21 cellular contexts compared by ENCODE assay signal in the genomic region with DNA sequence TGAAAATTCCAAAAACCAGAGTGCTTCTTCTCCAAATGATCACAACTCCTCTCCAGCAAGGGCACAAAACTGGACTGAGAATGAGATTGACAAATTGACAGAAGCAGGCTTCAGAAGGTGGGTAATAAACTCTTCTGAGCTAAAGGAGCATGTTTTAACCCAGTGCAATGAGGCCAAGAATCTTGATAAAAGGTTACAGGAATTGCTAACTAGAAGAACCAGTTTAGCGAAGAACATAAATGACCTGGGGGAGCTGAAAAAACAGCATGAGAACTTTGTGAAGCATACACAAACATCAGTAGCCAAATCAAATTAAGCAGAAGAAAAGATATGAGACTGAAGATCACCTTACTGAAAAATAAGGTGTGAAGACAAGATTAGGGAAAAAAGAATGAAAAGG. TPM values are rescaled to one million over a fixed set of nuclear protein-coding genes. Genes with fewer than 3 reads are reported as not detected.
DNase-seq lines count a peak whose midpoint lies in the region; ATAC-seq and TF ChIP-seq lines count a peak whose summit lies in the region.
"Had no signal": no experiment of that assay in that cellular context is flagged by ENCODE, and none has a peak within 500 bp of the region (broad histone marks: within the 10 kb centered on the region; RNA-seq: fewer than 3 reads in every experiment).

No MANE protein-coding gene starts in this region.

- no peaks in the 10 kb centered on the region for H3K79me2 ChIP-seq in PC-9 (ENCODE audit: low read depth)

- H2AFZ ChIP-seq in PC-9 = no peak overlapping the region

- no peak overlapping the region for H3K27ac Mint-ChIP-seq in stimulated activated naive CD8-positive, alpha-beta T cell treated with anti-CD3 and anti-CD28 coated beads, Interleukin-15, amount 100 ng/mL, for 72 hours
- H3K27ac Mint-ChIP-seq: B cell, HFFc6 had no signal

- H3K9me2 ChIP-seq in PC-9 (ENCODE audit: insufficient read depth) = no peaks in the 10 kb centered on the region

- TF ChIP-seq CTCF in PC-9 (conservative IDR thresholded peaks at IDR 0.05) (no peak), left lung (IDR thresholded peaks at IDR 0.05) (no peak), GM10266 (IDR thresholded peaks at IDR 0.05; ENCODE audit: control insufficient read depth, insufficient read depth, low read depth, missing control alignments) (no peak)

- peak; percentile 68 for ATAC-seq in left lung
- no peak for ATAC-seq in stimulated activated naive CD8-positive, alpha-beta T cell treated with anti-CD3 and anti-CD28 coated beads, Interleukin-15, Interleukin-2, amounts not matched to agents 100 U/mL and 50 U/mL, for 24 hours
- no peak for ATAC-seq in stimulated activated naive CD8-positive, alpha-beta T cell treated with anti-CD3 and anti-CD28 coated beads, Interleukin-15, amount 100 ng/mL, for 72 hours
- ATAC-seq: HepG2, K562 had no signal

- H3K4me1 ChIP-seq in PC-9 (replicated peaks; ENCODE audit: insufficient read depth) (peaks cover 22% of the 10 kb centered on the region), left lung (no peaks in the 10 kb centered on the region)
- H3K4me1 ChIP-seq: Peyer's patch had no signal

- H3K36me3 ChIP-seq in PC-9 (ENCODE audit: low read depth) (no peaks in the 10 kb centered on the region), left lung (no peaks in the 10 kb centered on the region)
- H3K36me3 ChIP-seq: Peyer's patch had no signal

- H3K4me2 ChIP-seq in PC-9 = peak overlapping the region; percentile 53

- no TSS peak for BruUV-seq in PC-9 (replicated peaks; lab: Mats Ljungman, UMichigan)

- no peak overlapping the region for H3K4me3 Mint-ChIP-seq in stimulated activated naive CD8-positive, alpha-beta T cell treated with anti-CD3 and anti-CD28 coated beads, Interleukin-15, amount 100 ng/mL, for 72 hours
- H3K4me3 Mint-ChIP-seq: B cell, H9, HFFc6 had no signal

- no peaks in the 10 kb centered on the region for H3F3A ChIP-seq in PC-9 (ENCODE audit: insufficient read depth, low read depth)

- CTCF ChIA-PET in PC-9 (lab: Charles Lee) = no interaction called here

- no peaks in the 10 kb centered on the region; the same call in 1 of the 2 replicates for H3K27me3 ChIP-seq in PC-9 (ENCODE audit: insufficient read depth, low read depth)
- H3K27me3 ChIP-seq in left lung = no peaks in the 10 kb centered on the region
- H3K27me3 ChIP-seq: Peyer's patch had no signal

- DNase-seq in DMS53 (lab: John Stamatoyannopoulos, UW) (peak; percentile 57), PC-9 (peak in 1 of 2 experiments; percentile 70), left lung (no peak), renal cortical epithelial cell (ENCODE audit: low read depth) (peak; percentile 3), head of caudate nucleus (no peak), GM10266 (ENCODE audit: extremely low spot score) (no peak)
- DNase-seq in stimulated activated naive CD8-positive, alpha-beta T cell treated with anti-CD3 and anti-CD28 coated beads, Interleukin-15, Interleukin-2, amounts not matched to agents 100 U/mL and 50 U/mL, for 24 hours = no peak
- DNase-seq in stimulated activated naive CD8-positive, alpha-beta T cell treated with anti-CD3 and anti-CD28 coated beads, Interleukin-15, amount 100 ng/mL, for 72 hours = no peak
- DNase-seq: DMS79 treated with DMSO at 0.1 percent for 48 hours, H9, HFFc6, NCI-H1092 treated with DMSO at 0.1 percent for 48 hours, NCI-H1436 treated with DMSO at 0.1 percent for 48 hours, NCI-H2029, NCI-H226, NCI-H510A treated with DMSO at 0.1 percent for 48 hours, NCI-H82, Peyer's patch had no signal

- H3K27me3 Mint-ChIP-seq in stimulated activated naive CD8-positive, alpha-beta T cell treated with anti-CD3 and anti-CD28 coated beads, Interleukin-15, amount 100 ng/mL, for 72 hours = peaks cover 16% of the 10 kb centered on the region

- H4K20me1 ChIP-seq in PC-9 (ENCODE audit: insufficient read depth) = no peaks in the 10 kb centered on the region

- POLR2A ChIA-PET in PC-9 (lab: Charles Lee; ENCODE audit: unreplicated experiment) = no interaction called here

- no peaks in the 10 kb centered on the region for H3K4me1 Mint-ChIP-seq in stimulated activated naive CD8-positive, alpha-beta T cell treated with anti-CD3 and anti-CD28 coated beads, Interleukin-15, amount 100 ng/mL, for 72 hours
- H3K4me1 Mint-ChIP-seq: B cell had no signal

- H3K9me3 ChIP-seq in PC-9 (ENCODE audit: insufficient read depth, low read depth) (no peaks in the 10 kb centered on the region), left lung (no peaks in the 10 kb centered on the region)
- H3K9me3 ChIP-seq: Peyer's patch had no signal

- peak overlapping the region; percentile 16; the same call in 1 of the 2 replicates for H3K27ac ChIP-seq in PC-9
- no peak overlapping the region for H3K27ac ChIP-seq in left lung
- H3K27ac ChIP-seq: Peyer's patch had no signal

- intact Hi-C loops in PC-9 (cut with micrococcal nuclease; ENCODE audit: unreplicated experiment) = no loop called here
- intact Hi-C loops in left lung (cut with DNase I) = no loop called here
- intact Hi-C loops in head of caudate nucleus (cut with DNase I) = no loop called here

- H3K4me3 ChIP-seq in PC-9 = no peak overlapping the region; the same call in 1 of the 2 replicates
- H3K4me3 ChIP-seq in left lung = no peak overlapping the region
- H3K4me3 ChIP-seq: K562, Peyer's patch had no signal

- peaks cover 17 to 20% of the 10 kb centered on the region in 2 donors for H3K9me3 Mint-ChIP-seq in stimulated activated naive CD8-positive, alpha-beta T cell treated with anti-CD3 and anti-CD28 coated beads, Interleukin-15, amount 100 ng/mL, for 72 hours

RNA-seq across cellular contexts. Expression of a gene that starts 15.5 kb away (rescaled TPM):
- total RNA-seq in PC-9 (2021) = not detected in 2 replicates
- total RNA-seq in left lung = not detected
- not detected in 2 replicates for total RNA-seq in renal cortical epithelial cell
- total RNA-seq: B cell, H9, HepG2, HFFc6, K562, Peyer's patch had no signal

RNA-seq across cellular contexts. Expression of a gene that starts 21.1 kb away (rescaled TPM):
- total RNA-seq in PC-9 (2021) = not detected in 2 replicates
- total RNA-seq in left lung = not detected
- not detected in 2 replicates for total RNA-seq in renal cortical epithelial cell
- total RNA-seq: B cell, H9, HepG2, HFFc6, K562, Peyer's patch had no signal

RNA-seq across cellular contexts. Expression of a gene that starts 33.4 kb away (rescaled TPM):
- 0.15 TPM in 1 of 2 replicates, not detected in the other for total RNA-seq in PC-9 (2021)
- total RNA-seq in left lung = not detected
- not detected in 2 replicates for total RNA-seq in renal cortical epithelial cell
- total RNA-seq: B cell, H9, HepG2, HFFc6, K562, Peyer's patch had no signal

RNA-seq across cellular contexts. Expression of a gene that starts 47.6 kb away (rescaled TPM):
- 4.6 and 6.5 TPM in 2 replicates for total RNA-seq in PC-9 (2021)
- total RNA-seq in left lung = 10 to 100 TPM; 12.5 to 14.1 TPM
- total RNA-seq in renal cortical epithelial cell = 10.4 and 24.4 TPM in 2 replicates
- total RNA-seq: HepG2 had no signal

Comparison
In these comparisons a context has a peak if more than half of its experiments do, and no peak if none do; other contexts are left out.
1. DNase-seq: peak in DMS53 (single experiment) and renal cortical epithelial cell (single experiment); none in left lung (0 of 2), stimulated activated naive CD8-positive, alpha-beta T cell treated with anti-CD3 and anti-CD28 coated beads, Interleukin-15, Interleukin-2, amounts not matched to agents 100 U/mL and 50 U/mL, for 24 hours (single experiment), head of caudate nucleus (0 of 42), stimulated activated naive CD8-positive, alpha-beta T cell treated with anti-CD3 and anti-CD28 coated beads, Interleukin-15, amount 100 ng/mL, for 72 hours (0 of 2) and GM10266 (single experiment).